In genomic region chr6:137044366-137045220, GRCh38 we compare ENCODE assay signal across 8 cellular contexts. TPM values are rescaled to one million over a fixed set of nuclear protein-coding genes. Genes with fewer than 3 reads are reported as not detected.
DNase-seq lines count a peak whose midpoint lies in the region; ATAC-seq and TF ChIP-seq lines count a peak whose summit lies in the region.

Gene IL20RA, minus strand, starts transcription at chr6:137044965. Its CDS starts 237 bp downstream, at chr6:137044728.

- peaks cover 76 to 78% of the 10 kb centered on the region in 2 donors for H3K27me3 Mint-ChIP-seq in T-cell

- H3K27me3 ChIP-seq in A673 (replicated peaks; ENCODE audit: insufficient read depth, low read depth, low read length, poor library complexity) (peaks cover 59% of the 10 kb centered on the region), esophagus (ENCODE audit: control insufficient read depth in 1 of 2, insufficient read depth in 2 of 2, low read length in 2 of 2) (peaks cover 0 to 3% of the 10 kb centered on the region in 2 donors), mononuclear cell (ENCODE audit: insufficient read depth, low read length) (peaks cover 97% of the 10 kb centered on the region), aorta (ENCODE audit: control insufficient read depth in 1 of 2, insufficient read depth in 2 of 2, low read length in 1 of 2) (peaks cover 0 to 1% of the 10 kb centered on the region in 2 donors)

- H3K9me3 Mint-ChIP-seq in T-cell = no peaks in the 10 kb centered on the region

- in situ Hi-C loops in GM13976 (cut with MboI; ENCODE audit: low sequenced_read_pairs, unreplicated experiment) = no loop called here

- H3K27ac Mint-ChIP-seq in T-cell = peak within 1 kb of the TSS in 1 of 2 donors; percentile 40

- WGBS in esophagus, 2 donors = 9 to 15% methylated on average over 64 to 83 of the region's 83 CpGs
- 17 to 24% methylated on average over 64 to 83 of the region's 83 CpGs for WGBS in aorta, 2 donors

- H3K27ac ChIP-seq in A673 (ENCODE audit: low read depth, low read length, poor library complexity, severe bottlenecking) (no peak within 1 kb of the TSS), esophagus (ENCODE audit: low read depth in 2 of 2, low read length in 1 of 2) (peak within 1 kb of the TSS; percentile 75 to 81), aorta (ENCODE audit: low read depth in 1 of 2, low read length in 2 of 2) (no peak within 1 kb of the TSS)

- peaks cover 0 to 9% (median 7%) of the 10 kb centered on the region in 3 donors for H3K4me1 Mint-ChIP-seq in T-cell

- peak; percentile 37 to 61 (median 51) for ATAC-seq in T-cell (replicated peaks in 1 of 4)
- ATAC-seq in aorta (ENCODE audit: low FRiP score) = peak; percentile 51
- ATAC-seq in GM21423 (IDR thresholded peaks at IDR 0.05; ENCODE audit: unreplicated experiment) = no peak

- no peak for TF ChIP-seq CTCF in A673 (conservative IDR thresholded peaks at IDR 0.05; ENCODE audit: low read depth, low read length)
- TF ChIP-seq CTCF in GM13976 (IDR thresholded peaks at IDR 0.05; ENCODE audit: borderline replicate concordance, control extremely low read depth, extremely low read depth, insufficient read depth, missing control alignments) = no peak

- H3K36me3 Mint-ChIP-seq in T-cell = no peaks in the 10 kb centered on the region

- intact Hi-C loops in A673 (cut with micrococcal nuclease; ENCODE audit: unreplicated experiment) (no loop called here), aorta (cut with DNase I) (no loop called here)

- H3K4me3 ChIP-seq in A673 (ENCODE audit: low read depth, low read length, poor library complexity, severe bottlenecking) = peak within 1 kb of the TSS; percentile 53
- peak within 1 kb of the TSS; percentile 71 to 90 for H3K4me3 ChIP-seq in esophagus (ENCODE audit: low read depth in 1 of 2, low read length in 2 of 2)
- H3K4me3 ChIP-seq in mononuclear cell (ENCODE audit: low read length) = peak within 1 kb of the TSS; percentile 45
- peak within 1 kb of the TSS; percentile 72 to 86 for H3K4me3 ChIP-seq in aorta (ENCODE audit: low read length in 2 of 2)

- H3K9me3 ChIP-seq in A673 (ENCODE audit: low read depth, low read length, poor library complexity, severe bottlenecking) = no peaks in the 10 kb centered on the region
- no peaks in the 10 kb centered on the region for H3K9me3 ChIP-seq in esophagus (ENCODE audit: control insufficient read depth in 2 of 2, insufficient read depth in 1 of 2, low read depth in 1 of 2, low read length in 1 of 2)
- H3K9me3 ChIP-seq in mononuclear cell (ENCODE audit: low read depth, low read length) = no peaks in the 10 kb centered on the region
- no peaks in the 10 kb centered on the region for H3K9me3 ChIP-seq in aorta (ENCODE audit: control insufficient read depth, low read length)

- H3K36me3 ChIP-seq in A673 (ENCODE audit: insufficient read depth, low read length, poor library complexity, severe bottlenecking) (no peaks in the 10 kb centered on the region), esophagus (ENCODE audit: control insufficient read depth in 2 of 2, insufficient read depth in 2 of 2, low read length in 1 of 2) (no peaks in the 10 kb centered on the region), aorta (ENCODE audit: control insufficient read depth in 1 of 2, insufficient read depth in 2 of 2, low read length in 1 of 2) (no peaks in the 10 kb centered on the region)

- DNase-seq in A673 (ENCODE audit: low spot score) = no peak
- peak; percentile 71 for DNase-seq in GM13976 (ENCODE audit: low spot score)
- DNase-seq in T-cell = peak in 2 of 34 experiments; percentile 3 to 8
- peak; percentile 46 to 80 for DNase-seq in aorta
- DNase-seq in GDM1 (lab: John Stamatoyannopoulos, UW) = no peak

- POLR2A ChIA-PET in A673 (lab: Charles Lee; ENCODE audit: low non-redundant PET) (no interaction called here), T-cell (lab: Charles Lee) (interaction anchor here in 1 of 2 donors (0.6 kb wide), 1 partner anchor 366 kb away, joined by 3 read pairs; no protein-coding TSS in a partner anchor)

- H3K4me3 Mint-ChIP-seq in T-cell = peak within 1 kb of the TSS; percentile 71 to 78 (median 77)

- CTCF ChIA-PET in A673 (lab: Charles Lee) = no interaction called here
- CTCF ChIA-PET in T-cell (lab: Charles Lee) = interaction anchor here (0.5 to 1.1 kb wide), 2 partner anchors 36 to 287 kb away, joined by 3 to 5 read pairs; no protein-coding TSS in a partner anchor

- no peaks in the 10 kb centered on the region for H3K4me1 ChIP-seq in A673 (ENCODE audit: insufficient read depth, low read length, poor library complexity, severe bottlenecking)
- no peaks in the 10 kb centered on the region for H3K4me1 ChIP-seq in esophagus (ENCODE audit: control insufficient read depth in 2 of 2, insufficient read depth in 2 of 2, low read length in 1 of 2)
- H3K4me1 ChIP-seq in mononuclear cell (ENCODE audit: insufficient read depth, low read length) = peaks cover 13% of the 10 kb centered on the region
- H3K4me1 ChIP-seq in aorta (ENCODE audit: control insufficient read depth in 1 of 2, insufficient read depth in 2 of 2, low read length in 2 of 2) = no peaks in the 10 kb centered on the region

- no TSS peak for BruUV-seq in A673 (replicated peaks; lab: Mats Ljungman, UMichigan)

RNA-seq across cellular contexts. Expression of gene IL20RA, which starts in this region (rescaled TPM):
- total RNA-seq in A673 (2021) (not detected in 2 replicates), T-cell (under 1 TPM in 1 of 5 donors, not detected in 4; 0.07 TPM), mononuclear cell (0.10 TPM), aorta (under 1 TPM in 1 of 2 donors, not detected in 1; 0.39 TPM)
- polyA plus RNA-seq in esophagus (1 to 10 TPM; 4.6 to 5.2 TPM), aorta (not detected)

Comparison
In these comparisons a context has a peak if more than half of its experiments do, and no peak if none do; other contexts are left out.
1. RNA of gene IL20RA (polyA plus RNA-seq): 4.6 to 5.2 TPM in esophagus; not detected in aorta; every median in the first group is over 4 times any median in the second.
2. Peak in ATAC-seq in T-cell; RNA of the gene not detected or under 1 TPM.
3. Peak in DNase-seq, ATAC-seq and H3K4me3 ChIP-seq in aorta; RNA of the gene not detected or under 1 TPM.
4. H3K27ac ChIP-seq: peak in esophagus (2 of 2); none in A673 (single experiment) and aorta (0 of 2).
5. Peak in every context shown above with its lines, with median percentiles within 50 percentile points of each other: H3K4me3 ChIP-seq.